Comparison of ENCODE assay signal across 13 cellular contexts in genomic region chr4:159060161-159060560, GRCh38.
"Had no signal": no experiment of that assay in that cellular context is flagged by ENCODE, and none has a peak within 500 bp of the region (broad histone marks: within the 10 kb centered on the region; RNA-seq: fewer than 3 reads in every experiment).

No MANE protein-coding gene starts in this region.

- H3K27ac Mint-ChIP-seq: activated naive CD4-positive, alpha-beta T cell treated with anti-CD3 and anti-CD28 coated beads, Interleukin-2, amount 50 U/mL, for 24 hours; activated T-helper 2 cell treated with anti-CD3 and anti-CD28 coated beads, Interferon-gamma antibody, Interleukin-2, Interleukin-4, amounts not matched to agents 10 μg/mL and 5 μg/mL and 100 μg/mL, durations not matched to agents 14 hours and 24 hours and 36 hours; natural killer cell had no signal

- H3K9me3 ChIP-seq: stomach, thyroid gland, uterus had no signal

- H3K27me3 Mint-ChIP-seq: activated naive CD4-positive, alpha-beta T cell treated with anti-CD3 and anti-CD28 coated beads, Interleukin-2, amount 50 U/mL, for 24 hours had no signal

- H3K27ac ChIP-seq: dorsolateral prefrontal cortex, SK-N-MC, stomach, thyroid gland, uterus had no signal

- H3K36me3 Mint-ChIP-seq: activated naive CD4-positive, alpha-beta T cell treated with anti-CD3 and anti-CD28 coated beads, Interleukin-2, amount 50 U/mL, for 24 hours; natural killer cell had no signal

- ATAC-seq: natural killer cell had no signal

- DNase-seq: activated CD4-positive, alpha-beta T cell treated with anti-CD3 and anti-CD28 coated beads, Interleukin-2, amount 50 U/mL, for 1 hour; activated CD4-positive, CD25-positive, alpha-beta regulatory T cell; activated T-cell treated with anti-CD3 and anti-CD28 coated beads for 4 hours; natural killer cell; occipital lobe; small intestine; stomach; thyroid gland; uterus had no signal

- H3K4me1 Mint-ChIP-seq: natural killer cell had no signal

- H3K4me3 ChIP-seq: dorsolateral prefrontal cortex, SK-N-MC, stomach, thyroid gland, uterus had no signal

- H3K36me3 ChIP-seq: stomach, thyroid gland, uterus had no signal

- H3K4me1 ChIP-seq: stomach, thyroid gland, uterus had no signal

- H3K4me3 Mint-ChIP-seq: activated naive CD4-positive, alpha-beta T cell treated with anti-CD3 and anti-CD28 coated beads, Interleukin-2, amount 50 U/mL, for 24 hours; natural killer cell had no signal

- H3K27me3 ChIP-seq: dorsolateral prefrontal cortex, stomach, thyroid gland, uterus had no signal

- H3K9me3 Mint-ChIP-seq: activated naive CD4-positive, alpha-beta T cell treated with anti-CD3 and anti-CD28 coated beads, Interleukin-2, amount 50 U/mL, for 24 hours; activated T-helper 2 cell treated with anti-CD3 and anti-CD28 coated beads, Interferon-gamma antibody, Interleukin-2, Interleukin-4, amounts not matched to agents 10 μg/mL and 5 μg/mL and 100 μg/mL, durations not matched to agents 14 hours and 24 hours and 36 hours; natural killer cell had no signal
